Comparison of ENCODE assay signal across 29 cellular contexts in genomic region chr15:68481321-68481720, GRCh38. TPM values are rescaled to one million over a fixed set of nuclear protein-coding genes. Genes with fewer than 3 reads are reported as not detected.
"Had no signal": no experiment of that assay in that cellular context is flagged by ENCODE, and none has a peak within 500 bp of the region (broad histone marks: within the 10 kb centered on the region; RNA-seq: fewer than 3 reads in every experiment).

No MANE protein-coding gene starts in this region.

- H3K27me3 ChIP-seq: left lung, pancreas, stomach, testis, thyroid gland, upper lobe of right lung had no signal

- H3K36me3 Mint-ChIP-seq: immature natural killer cell; mesothelial cell of epicardium; naive B cell; natural killer cell; stimulated activated naive B cell treated with anti-CD40 and anti-IgM and Interleukin-4, amounts not matched to agents 10 μg/mL and 1 μg/mL and 100 μg/mL, for 72 hours had no signal

- ATAC-seq: heart left ventricle; left colon; left lung; lower lobe of right lung; natural killer cell; pancreas; right cardiac atrium; sciatic nerve; stimulated activated naive B cell treated with anti-CD40 and anti-IgM and Interleukin-4, amounts not matched to agents 10 μg/mL and 1 μg/mL and 100 μg/mL, for 72 hours; stimulated activated naive CD8-positive, alpha-beta T cell treated with anti-CD3 and anti-CD28 coated beads, Interleukin-15, Interleukin-2, amounts not matched to agents 100 U/mL and 50 U/mL, for 24 hours; upper lobe of right lung had no signal

- H3K4me3 Mint-ChIP-seq: immature natural killer cell; mesothelial cell of epicardium; naive B cell; natural killer cell; nephron progenitor cell; stimulated activated naive B cell treated with anti-CD40 and anti-IgM and Interleukin-4, amounts not matched to agents 10 μg/mL and 1 μg/mL and 100 μg/mL, for 72 hours had no signal

- H3K27ac Mint-ChIP-seq: immature natural killer cell; mesothelial cell of epicardium; naive B cell; natural killer cell; nephron progenitor cell; stimulated activated naive B cell treated with anti-CD40 and anti-IgM and Interleukin-4, amounts not matched to agents 10 μg/mL and 1 μg/mL and 100 μg/mL, for 72 hours had no signal

- H3K4me1 ChIP-seq: left lung, lower lobe of right lung, pancreas, prostate gland, upper lobe of right lung had no signal

- H3K9me3 Mint-ChIP-seq: immature natural killer cell; mesothelial cell of epicardium; natural killer cell; nephron progenitor cell; stimulated activated naive B cell treated with anti-CD40 and anti-IgM and Interleukin-4, amounts not matched to agents 10 μg/mL and 1 μg/mL and 100 μg/mL, for 72 hours had no signal

- H3K4me3 ChIP-seq: heart left ventricle, left lung, lower lobe of right lung, pancreas, prostate gland, skin epidermis, stomach, testis, thyroid gland, upper lobe of right lung had no signal

- H3K4me1 Mint-ChIP-seq: immature natural killer cell; naive B cell; natural killer cell; stimulated activated naive B cell treated with anti-CD40 and anti-IgM and Interleukin-4, amounts not matched to agents 10 μg/mL and 1 μg/mL and 100 μg/mL, for 72 hours had no signal

- H3K36me3 ChIP-seq: heart left ventricle, left lung, lower lobe of right lung, pancreas, prostate gland, stomach, thyroid gland, upper lobe of right lung had no signal

- H3K27ac ChIP-seq: heart left ventricle, left lung, lower lobe of right lung, pancreas, prostate gland, skin epidermis, stomach, testis, thyroid gland, upper lobe of right lung had no signal

- DNase-seq: hypothalamus; immature natural killer cell; kidney; left colon; left lung; lower lobe of right lung; mammary epithelial cell; mesendoderm; naive B cell; natural killer cell; nephron progenitor cell; pancreas; retina; right cardiac atrium; stimulated activated CD4-positive, alpha-beta T cell treated with anti-CD3 and anti-CD28 coated beads, Interleukin-12 subunit alpha, Interleukin-12 subunit beta, amount 100 ng/mL, for 4 hours; stimulated activated CD4-positive, alpha-beta T cell treated with anti-CD3 and anti-CD28 coated beads, Interleukin-15, amount 100 ng/mL, for 24 hours; stimulated activated CD4-positive, alpha-beta T cell treated with anti-CD3 and anti-CD28 coated beads, Interleukin-2, amount 100 ng/mL, for 24 hours; stimulated activated CD4-positive, alpha-beta T cell treated with anti-CD3 and anti-CD28 coated beads, Interleukin-4, amount 100 ng/mL, for 1 hour; stimulated activated naive B cell treated with anti-CD40 and anti-IgM and Interleukin-4, amounts not matched to agents 10 μg/mL and 1 μg/mL and 100 μg/mL, for 72 hours; stimulated activated naive CD8-positive, alpha-beta T cell treated with anti-CD3 and anti-CD28 coated beads, Interleukin-15, Interleukin-2, amounts not matched to agents 100 U/mL and 50 U/mL, for 24 hours; stomach; testis; thyroid gland; upper lobe of right lung had no signal

- H3K9me3 ChIP-seq: left lung, lower lobe of right lung, pancreas, prostate gland, stomach, testis, thyroid gland, upper lobe of right lung had no signal

RNA-seq across cellular contexts. Expression of gene ITGA11, which starts 49.4 kb away (rescaled TPM):
- total RNA-seq: natural killer cell had no signal
- polyA plus RNA-seq: immature natural killer cell had no signal
